In the genomic region with DNA sequence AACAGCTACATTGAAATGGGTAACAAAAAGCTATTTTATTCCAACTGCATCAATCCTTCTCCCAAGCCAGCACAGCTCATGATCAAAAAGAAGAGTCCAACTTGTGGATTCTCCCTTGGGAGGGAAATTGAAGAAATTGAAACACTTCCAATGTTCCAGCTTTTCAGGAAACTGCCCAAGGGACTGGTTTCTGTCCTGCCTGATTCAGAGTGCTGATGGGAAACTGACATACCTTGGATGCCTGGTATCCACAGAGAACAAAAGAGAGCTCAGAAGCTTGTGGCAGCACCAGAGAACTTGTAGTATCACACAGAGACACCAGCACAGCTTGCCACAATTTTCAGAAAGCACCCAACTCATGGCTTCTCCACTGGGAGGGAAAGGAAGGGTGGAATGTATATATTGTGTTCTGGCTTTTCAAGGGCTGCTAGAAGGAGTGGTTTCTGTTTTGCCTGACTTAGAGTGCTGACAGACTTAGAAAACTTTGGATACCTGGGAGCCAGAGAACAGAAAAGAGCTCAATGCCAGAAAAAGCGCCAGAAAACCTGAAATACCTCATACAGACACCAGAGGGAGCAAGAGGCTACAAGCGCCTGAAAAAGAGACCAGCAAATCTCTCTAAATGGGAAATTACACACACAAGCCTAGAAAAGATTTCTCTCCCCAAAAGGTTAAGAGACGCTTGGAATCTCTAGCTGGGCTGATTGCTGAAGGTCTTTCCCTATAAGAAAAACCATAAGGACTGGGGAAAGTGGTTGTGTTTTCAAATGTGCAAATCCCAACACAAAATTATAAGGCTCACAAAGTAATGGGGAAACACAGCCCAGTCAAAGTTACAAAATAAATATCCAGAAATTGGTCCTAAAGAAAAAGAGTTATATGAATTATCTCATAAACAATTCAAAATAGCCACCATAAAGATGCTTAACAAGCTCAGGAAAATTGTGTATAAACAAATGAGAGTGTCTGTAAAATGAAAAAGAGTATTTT, we compare ENCODE assay signal across 8 cellular contexts.
DNase-seq lines count a peak whose midpoint lies in the region; ATAC-seq, FAIRE-seq and TF ChIP-seq lines count a peak whose summit lies in the region.

No MANE protein-coding gene starts in this region.

- intact Hi-C loops in right lobe of liver (cut with DNase I), result loop anchor here in 1 of 2 donors (10.0 kb wide), 1 partner anchor 184 kb away; no protein-coding TSS in a partner anchor

- H3K27ac ChIP-seq in KMS-11, result no peak overlapping the region
- H3K27ac ChIP-seq in right lobe of liver, result no peak overlapping the region

- DNase-seq in A172 (ENCODE audit: low spot score) (peak; percentile 60), RCC 7860 (ENCODE audit: low spot score) (peak; percentile 57), dedifferentiated amniotic fluid mesenchymal stem cell (ENCODE audit: extremely low spot score) (peak; percentile 82), right lobe of liver (peak in 1 of 3 donors; percentile 49)

- H3K27me3 ChIP-seq in KMS-11 (ENCODE audit: insufficient read depth, low read depth), result no peaks in the 10 kb centered on the region
- H3K27me3 ChIP-seq in right lobe of liver, result no peaks in the 10 kb centered on the region

- TF ChIP-seq CTCF in KMS-11 (conservative IDR thresholded peaks at IDR 0.05; ENCODE audit: low read depth, low read length) (peak; percentile 79), right lobe of liver (IDR thresholded peaks at IDR 0.05) (peak; percentile 72 to 79 (median 76))

- H2AFZ ChIP-seq in KMS-11 (ENCODE audit: low read depth), result no peak overlapping the region

- no peaks in the 10 kb centered on the region for H3K9me3 ChIP-seq in right lobe of liver

- no peaks in the 10 kb centered on the region for H3K79me2 ChIP-seq in KMS-11 (ENCODE audit: insufficient read depth, low read depth)

- ATAC-seq in right lobe of liver (peak; percentile 78 to 91 (median 84)), HG03139 (IDR thresholded peaks at IDR 0.05; ENCODE audit: unreplicated experiment) (no peak), GM18867 (IDR thresholded peaks at IDR 0.05; ENCODE audit: unreplicated experiment) (no peak)

- H3K4me2 ChIP-seq in KMS-11, result no peak overlapping the region

- H4K20me1 ChIP-seq in KMS-11 (ENCODE audit: insufficient read depth), result no peaks in the 10 kb centered on the region

- no peak overlapping the region for H3K9ac ChIP-seq in KMS-11

- H3K36me3 ChIP-seq in KMS-11 (ENCODE audit: insufficient read depth), result no peaks in the 10 kb centered on the region
- H3K36me3 ChIP-seq in right lobe of liver, result no peaks in the 10 kb centered on the region

- no peak for TF ChIP-seq POLR2A in right lobe of liver (IDR thresholded peaks at IDR 0.05)

- H3K4me1 ChIP-seq in KMS-11 (ENCODE audit: low read depth, poor library complexity, severe bottlenecking) (no peaks in the 10 kb centered on the region), right lobe of liver (no peaks in the 10 kb centered on the region)

- WGBS in right lobe of liver (ENCODE audit: insufficient coverage, low coverage, low lambda C conversion rate, missing lambda C conversion rate), result 3% methylated on average over 3 of the region's 3 CpGs

- H3K4me3 ChIP-seq in KMS-11 (IDR thresholded peaks at IDR 0.05; ENCODE audit: insufficient read depth, low read depth, low read length), result no peak overlapping the region
- H3K4me3 ChIP-seq in right lobe of liver, result no peak overlapping the region

- FAIRE-seq in G401.6 (lab: Jason Lieb, UNC) (peak; percentile 37), RCC 7860 (lab: Jason Lieb, UNC) (peak; percentile 79)

Comparison
In these comparisons a context has a peak if more than half of its experiments do, and no peak if none do; other contexts are left out.
1. ATAC-seq: peak in right lobe of liver (4 of 4); none in HG03139 (single experiment) and GM18867 (single experiment).